Comparison of ENCODE assay signal across 12 cellular contexts in the genomic region with DNA sequence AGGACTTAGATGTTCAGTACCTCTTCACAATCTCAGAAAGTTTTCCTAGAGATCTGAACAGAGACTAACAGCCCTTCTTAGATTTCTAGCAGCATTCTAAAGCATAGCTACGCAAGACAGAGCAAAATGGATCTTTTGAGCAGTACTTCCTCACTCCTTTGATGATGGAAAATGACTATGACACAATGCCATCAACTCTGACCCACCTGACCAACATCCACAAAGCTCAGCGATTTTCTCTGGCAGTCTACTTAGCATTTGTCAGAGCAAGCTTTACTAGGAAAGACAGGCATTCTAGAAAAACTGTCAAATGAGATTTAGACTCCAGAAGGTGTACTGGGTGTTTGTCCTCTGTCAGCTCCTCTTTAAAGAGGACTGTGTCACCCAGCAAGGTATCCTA.
DNase-seq lines count a peak whose midpoint lies in the region; ATAC-seq and TF ChIP-seq lines count a peak whose summit lies in the region.
"Had no signal": no experiment of that assay in that cellular context is flagged by ENCODE, and none has a peak within 500 bp of the region (broad histone marks: within the 10 kb centered on the region; RNA-seq: fewer than 3 reads in every experiment).

No MANE protein-coding gene starts in this region.

- no peaks in the 10 kb centered on the region for H3K36me3 Mint-ChIP-seq in activated naive CD4-positive, alpha-beta T cell treated with anti-CD3 and anti-CD28 coated beads, Interleukin-2, amount 50 U/mL, for 24 hours
- H3K36me3 Mint-ChIP-seq in activated CD4-positive, alpha-beta memory T cell treated with anti-CD3 and anti-CD28 coated beads for 36 hours, result no peaks in the 10 kb centered on the region

- H3K9me3 Mint-ChIP-seq in activated naive CD4-positive, alpha-beta T cell treated with anti-CD3 and anti-CD28 coated beads, Interleukin-2, amount 50 U/mL, for 24 hours, result no peaks in the 10 kb centered on the region
- no peaks in the 10 kb centered on the region for H3K9me3 Mint-ChIP-seq in activated CD4-positive, alpha-beta memory T cell treated with anti-CD3 and anti-CD28 coated beads for 36 hours

- H3K4me3 ChIP-seq in thoracic aorta, result peak overlapping the region; percentile 7
- H3K4me3 ChIP-seq: esophagus muscularis mucosa, MG63 had no signal

- H3K9me3 ChIP-seq in thoracic aorta, result no peaks in the 10 kb centered on the region
- H3K9me3 ChIP-seq: esophagus muscularis mucosa, MG63 had no signal

- no peaks in the 10 kb centered on the region for H3K27me3 Mint-ChIP-seq in activated naive CD4-positive, alpha-beta T cell treated with anti-CD3 and anti-CD28 coated beads, Interleukin-2, amount 50 U/mL, for 24 hours
- H3K27me3 Mint-ChIP-seq in activated CD4-positive, alpha-beta memory T cell treated with anti-CD3 and anti-CD28 coated beads for 36 hours, result no peaks in the 10 kb centered on the region

- no peaks in the 10 kb centered on the region for H3K27me3 ChIP-seq in thoracic aorta (replicated peaks; ENCODE audit: insufficient read depth)
- H3K27me3 ChIP-seq: esophagus muscularis mucosa, MG63 had no signal

- H3K36me3 ChIP-seq in thoracic aorta, result no peaks in the 10 kb centered on the region
- H3K36me3 ChIP-seq: esophagus muscularis mucosa, MG63 had no signal

- TF ChIP-seq CTCF in thoracic aorta (IDR thresholded peaks at IDR 0.05), result no peak

- CTCF ChIA-PET in activated CD4-positive, alpha-beta memory T cell treated with anti-CD3 and anti-CD28 coated beads for 36 hours (lab: Charles Lee), result interaction anchor here (1.0 kb wide), 1 partner anchor 581 kb away, joined by 3 read pairs; no protein-coding TSS in a partner anchor

- H3K4me1 ChIP-seq in thoracic aorta (ENCODE audit: control insufficient read depth in 1 of 2, low read depth in 2 of 2), result no peaks in the 10 kb centered on the region
- H3K4me1 ChIP-seq: esophagus muscularis mucosa had no signal

- peak overlapping the region; percentile 76 for H3K27ac Mint-ChIP-seq in activated naive CD4-positive, alpha-beta T cell treated with anti-CD3 and anti-CD28 coated beads, Interleukin-2, amount 50 U/mL, for 24 hours
- H3K27ac Mint-ChIP-seq in activated CD4-positive, alpha-beta memory T cell treated with anti-CD3 and anti-CD28 coated beads for 36 hours, result peak overlapping the region; percentile 82

- H3K27ac ChIP-seq in thoracic aorta, result no peak overlapping the region
- H3K27ac ChIP-seq: esophagus muscularis mucosa had no signal

- peaks cover 40% of the 10 kb centered on the region for H3K4me1 Mint-ChIP-seq in activated naive CD4-positive, alpha-beta T cell treated with anti-CD3 and anti-CD28 coated beads, Interleukin-2, amount 50 U/mL, for 24 hours
- peaks cover 24% of the 10 kb centered on the region for H3K4me1 Mint-ChIP-seq in activated CD4-positive, alpha-beta memory T cell treated with anti-CD3 and anti-CD28 coated beads for 36 hours (ENCODE audit: low read depth)

- intact Hi-C loops in activated CD4-positive, alpha-beta memory T cell treated with anti-CD3 and anti-CD28 coated beads for 36 hours (cut with micrococcal nuclease), result loop anchor here (1.0 kb wide), 5 partner anchors 29 to 482 kb away; partner anchors contain the start of gene ACVR2A

- POLR2A ChIA-PET in activated CD4-positive, alpha-beta memory T cell treated with anti-CD3 and anti-CD28 coated beads for 36 hours (lab: Charles Lee), result no interaction called here

- peak overlapping the region; percentile 69 for H3K4me3 Mint-ChIP-seq in activated naive CD4-positive, alpha-beta T cell treated with anti-CD3 and anti-CD28 coated beads, Interleukin-2, amount 50 U/mL, for 24 hours
- H3K4me3 Mint-ChIP-seq in activated CD4-positive, alpha-beta memory T cell treated with anti-CD3 and anti-CD28 coated beads for 36 hours, result peak overlapping the region; percentile 51

- no peak for DNase-seq in activated naive CD4-positive, alpha-beta T cell (lab: John Stamatoyannopoulos, UW)
- peak; percentile 23 for DNase-seq in activated CD4-positive, alpha-beta memory T cell treated with anti-CD3 and anti-CD28 coated beads for 36 hours
- DNase-seq in thoracic aorta (ENCODE audit: low spot score), result no peak
- no peak for DNase-seq in hepatic stellate cell (ENCODE audit: low spot score)
- no peak for DNase-seq in GOT3 (lab: John Stamatoyannopoulos, UW)
- DNase-seq in glomerular visceral epithelial cell (ENCODE audit: extremely low spot score), result no peak
- DNase-seq: AML-193, MG63, NCI-H526 had no signal

- ATAC-seq in HG02678 (IDR thresholded peaks at IDR 0.05; ENCODE audit: unreplicated experiment), result peak; percentile 1
- ATAC-seq in thoracic aorta (ENCODE audit: insufficient number of reproducible peaks, low FRiP score, low read depth), result no peak
